2 cellular contexts compared by ENCODE assay signal in the genomic region with DNA sequence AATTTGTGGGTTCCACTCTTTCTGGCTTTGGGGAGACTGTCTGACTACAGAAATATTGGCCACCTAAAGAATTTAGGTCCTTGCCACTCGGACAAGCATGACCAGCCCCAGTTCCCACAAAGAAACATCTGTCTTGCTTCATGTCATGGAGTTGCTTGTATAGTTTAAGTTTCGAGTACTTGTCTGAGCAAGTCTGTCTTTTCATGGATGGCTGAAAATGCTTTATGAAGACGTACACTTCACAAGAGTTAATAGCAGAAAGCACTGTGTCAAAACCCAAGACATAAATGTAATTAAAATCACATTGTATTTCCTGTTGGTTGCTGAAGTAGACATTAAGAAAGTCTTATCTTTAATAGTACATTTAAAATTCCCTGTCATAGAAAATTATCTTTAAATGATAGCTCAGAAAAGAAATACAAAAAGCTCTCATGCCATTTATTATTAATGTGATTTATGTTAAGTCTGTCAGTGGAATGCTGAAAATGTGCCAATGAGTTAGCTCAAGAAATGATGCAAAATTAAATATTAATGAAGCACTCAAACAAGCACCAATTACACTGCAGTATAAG.
TF ChIP-seq lines count a peak whose summit lies in the region.

No MANE protein-coding gene starts in this region.

TF ChIP-seq in SK-N-SH treated with all-trans-retinoic acid at 6 μM for 48 hours, 23 proteins besides CTCF, POLR2A, EP300 and RAD21:
- TF ChIP-seq ISL1 (CRISPR knock-in tag; IDR thresholded peaks at IDR 0.05) (peak; percentile 92), ZNF565 (CRISPR knock-in tag; conservative IDR thresholded peaks at IDR 0.05; ENCODE audit: low read depth) (no peak)

TF ChIP-seq in SK-N-SH, 30 proteins besides CTCF, POLR2A, EP300 and RAD21:
- TF ChIP-seq FOSL2 (IDR thresholded peaks at IDR 0.05; ENCODE audit: borderline replicate concordance, low read depth) (no peak), GATA2 (CRISPR knock-in tag; IDR thresholded peaks at IDR 0.05) (no peak)
TF ChIP-seq in SK-N-SH: peak in this region for 0.
